Comparison of ENCODE assay signal across 9 cellular contexts in the genomic region with DNA sequence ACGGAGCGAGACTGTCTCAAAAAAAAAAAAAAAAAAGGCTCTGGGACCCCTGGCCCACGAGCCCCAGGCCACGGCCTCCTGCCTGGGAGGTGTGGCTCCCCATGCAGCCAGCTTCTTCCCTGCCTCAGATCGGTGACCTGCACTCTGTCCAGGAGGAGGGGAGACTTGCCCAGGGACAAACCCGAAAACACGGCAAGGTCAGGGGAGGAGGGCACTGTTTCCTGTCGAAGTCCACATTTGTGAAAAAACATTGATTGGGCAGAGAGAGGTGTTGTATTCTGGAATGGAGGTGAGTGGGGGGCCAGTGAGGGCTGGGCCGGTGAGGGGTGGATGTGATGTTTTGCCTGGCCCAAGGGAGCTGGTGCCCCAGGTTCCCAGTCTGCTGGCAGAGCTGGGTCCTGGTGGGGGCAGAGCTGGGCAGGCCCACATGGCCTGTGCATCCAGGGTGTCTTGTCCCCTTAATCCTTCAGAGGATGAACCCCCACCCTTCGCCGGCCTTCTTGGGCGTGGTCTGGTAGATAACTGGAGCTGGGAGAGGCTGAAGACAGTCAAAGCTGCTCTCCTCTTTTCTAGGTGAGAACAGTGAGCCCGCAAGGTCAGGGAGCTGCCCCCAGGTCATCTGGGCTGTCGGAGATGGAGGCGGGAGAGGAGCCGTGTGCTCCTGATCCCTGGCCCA. TPM values are rescaled to one million over a fixed set of nuclear protein-coding genes. Genes with fewer than 3 reads are reported as not detected.
DNase-seq lines count a peak whose midpoint lies in the region; TF ChIP-seq lines count a peak whose summit lies in the region.
"Had no signal": no experiment of that assay in that cellular context is flagged by ENCODE, and none has a peak within 500 bp of the region (broad histone marks: within the 10 kb centered on the region; RNA-seq: fewer than 3 reads in every experiment).

No MANE protein-coding gene starts in this region.

- intact Hi-C loops in breast epithelium (cut with DNase I; ENCODE audit: low total_unique reads) (loop anchor here (5.0 kb wide), 1 partner anchor 185 kb away; a partner anchor contains a TSS), mammary epithelial cell (cut with micrococcal nuclease) (no loop called here), esophagus squamous epithelium (cut with DNase I) (no loop called here), vagina (cut with DNase I) (no loop called here)

- BruUV-seq in mammary epithelial cell (replicated peaks; lab: Mats Ljungman, UMichigan): no TSS peak

- dilution Hi-C loops in mammary epithelial cell (cut with HindIII; ENCODE audit: low sequenced_read_pairs): no loop called here

- TF ChIP-seq POLR2A in breast epithelium (IDR thresholded peaks at IDR 0.05) (no peak), esophagus squamous epithelium (IDR thresholded peaks at IDR 0.05) (no peak), vagina (IDR thresholded peaks at IDR 0.05) (no peak)

- no peaks in the 10 kb centered on the region for H3K79me2 ChIP-seq in mammary epithelial cell (ENCODE audit: insufficient read depth, low read length)
- H3K79me2 ChIP-seq in osteoblast (ENCODE audit: insufficient read depth, low read length): no peaks in the 10 kb centered on the region

- WGBS in mammary epithelial cell (ENCODE audit: low coverage, missing lambda C conversion rate): 86% methylated on average over 14 of the region's 16 CpGs
- 69 to 71% methylated on average over 7 to 10 of the region's 16 CpGs for WGBS in esophagus squamous epithelium, 2 donors

- no peak overlapping the region for H2AFZ ChIP-seq in mammary epithelial cell (ENCODE audit: low read depth, low read length)
- peak overlapping the region; percentile 89 for H2AFZ ChIP-seq in osteoblast (ENCODE audit: low read length)

- H3K9ac ChIP-seq in mammary epithelial cell (ENCODE audit: insufficient read depth, low read length): no peak overlapping the region

- H4K20me1 ChIP-seq in mammary epithelial cell (ENCODE audit: insufficient read depth, low read length) (no peaks in the 10 kb centered on the region), osteoblast (ENCODE audit: insufficient read depth, low read length) (no peaks in the 10 kb centered on the region)

- peaks cover 12 to 15% of the 10 kb centered on the region in 2 donors for H3K4me1 ChIP-seq in breast epithelium
- peaks cover 47% of the 10 kb centered on the region for H3K4me1 ChIP-seq in mammary epithelial cell (ENCODE audit: insufficient read depth, low read length)
- peaks cover 52 to 85% (median 69%) of the 10 kb centered on the region in 3 donors for H3K4me1 ChIP-seq in esophagus squamous epithelium
- peaks cover 30% of the 10 kb centered on the region for H3K4me1 ChIP-seq in osteoblast (ENCODE audit: insufficient read depth, low read length)
- peaks cover 73% of the 10 kb centered on the region for H3K4me1 ChIP-seq in vagina

- no peaks in the 10 kb centered on the region for H3K27me3 ChIP-seq in breast epithelium
- H3K27me3 ChIP-seq in mammary epithelial cell (ENCODE audit: insufficient read depth, low read length): no peaks in the 10 kb centered on the region
- H3K27me3 ChIP-seq in esophagus squamous epithelium: no peaks in the 10 kb centered on the region
- H3K27me3 ChIP-seq in osteoblast (ENCODE audit: insufficient read depth, low read length): no peaks in the 10 kb centered on the region
- no peaks in the 10 kb centered on the region for H3K27me3 ChIP-seq in vagina

- H3K4me2 ChIP-seq in mammary epithelial cell (ENCODE audit: insufficient read depth, low read depth, low read length) (no peak overlapping the region), osteoblast (ENCODE audit: insufficient read depth, low read length) (peak overlapping the region; percentile 81)

- peak overlapping the region; percentile 78 to 94 for H3K27ac ChIP-seq in breast epithelium
- H3K27ac ChIP-seq in mammary epithelial cell (ENCODE audit: insufficient read depth, low read depth, low read length): no peak overlapping the region
- peak overlapping the region; percentile 72 to 93 (median 90) for H3K27ac ChIP-seq in esophagus squamous epithelium
- peak overlapping the region; percentile 95 for H3K27ac ChIP-seq in osteoblast (ENCODE audit: low read depth, low read length)
- peak overlapping the region; percentile 97 for H3K27ac ChIP-seq in vagina

- CTCF ChIA-PET in mammary epithelial cell (lab: Charles Lee; ENCODE audit: low non-redundant PET): no interaction called here

- DNase-seq in breast epithelium (ENCODE audit: low spot score in 2 of 2) (no peak), mammary epithelial cell (no peak), esophagus squamous epithelium (lab: John Stamatoyannopoulos, UW) (no peak), osteoblast (ENCODE audit: insufficient read length, low spot score, missing footprints) (no peak), vagina (ENCODE audit: extremely low spot score in 2 of 2) (no peak), MV-4-11 (lab: John Stamatoyannopoulos, UW) (no peak), NCI-H526 treated with DMSO at 0.1 percent for 48 hours (lab: John Stamatoyannopoulos, UW) (no peak), SW 1271 (lab: John Stamatoyannopoulos, UW) (no peak)
- DNase-seq: NCI-H69 had no signal

- peak overlapping the region in 2 of 3 donors; percentile 24 to 48 for H3K4me3 ChIP-seq in breast epithelium
- H3K4me3 ChIP-seq in mammary epithelial cell (replicated peaks in 1 of 3; ENCODE audit: insufficient read depth in 1 of 3, low read depth in 2 of 3, low read length in 3 of 3): no peak overlapping the region
- peak overlapping the region in 2 of 4 donors; percentile 9 to 44 for H3K4me3 ChIP-seq in esophagus squamous epithelium
- H3K4me3 ChIP-seq in osteoblast (ENCODE audit: insufficient read depth, low read length): peak overlapping the region; percentile 64
- H3K4me3 ChIP-seq in vagina: peak overlapping the region; percentile 25 to 38

- TF ChIP-seq CTCF in breast epithelium (IDR thresholded peaks at IDR 0.05) (no peak), mammary epithelial cell (conservative IDR thresholded peaks at IDR 0.05 in 1 of 2, IDR thresholded peaks at IDR 0.05 in 1 of 2; ENCODE audit: extremely low read depth in 1 of 2, insufficient read depth in 1 of 2, low read depth in 1 of 2, low read length in 2 of 2) (no peak), esophagus squamous epithelium (IDR thresholded peaks at IDR 0.05) (no peak), osteoblast (IDR thresholded peaks at IDR 0.05; ENCODE audit: extremely low read depth, low read depth, low read length) (no peak), vagina (IDR thresholded peaks at IDR 0.05) (no peak)

- in situ Hi-C loops in mammary epithelial cell (cut with MboI; ENCODE audit: low sequenced_read_pairs in 2 of 2): no loop called here

- H3K9me3 ChIP-seq in breast epithelium (no peaks in the 10 kb centered on the region), mammary epithelial cell (replicated peaks; ENCODE audit: insufficient read depth, low read length) (no peaks in the 10 kb centered on the region), esophagus squamous epithelium (no peaks in the 10 kb centered on the region), osteoblast (ENCODE audit: low read depth, low read length) (no peaks in the 10 kb centered on the region), vagina (no peaks in the 10 kb centered on the region)

- H3K36me3 ChIP-seq in breast epithelium (no peaks in the 10 kb centered on the region), mammary epithelial cell (ENCODE audit: insufficient read depth, low read length) (no peaks in the 10 kb centered on the region), esophagus squamous epithelium (no peaks in the 10 kb centered on the region), osteoblast (ENCODE audit: insufficient read depth, low read length) (no peaks in the 10 kb centered on the region), vagina (no peaks in the 10 kb centered on the region)

RNA-seq across cellular contexts. Expression of a gene that starts 12.4 kb away (rescaled TPM):
- total RNA-seq in breast epithelium: 10 to 100 TPM; 28.6 to 33.1 (median 29.9) TPM
- 10 to 100 TPM; 13.5 to 70.9 TPM for total RNA-seq in mammary epithelial cell
- polyA plus RNA-seq in mammary epithelial cell: 11.8 TPM
- 5.4 TPM for polyA minus RNA-seq in mammary epithelial cell
- total RNA-seq in esophagus squamous epithelium: 10 to 100 TPM in 3 of 4 donors, 1 to 10 TPM in 1; 8.6 to 22.5 (median 18.1) TPM
- 18.6 and 25.3 TPM in 2 replicates for total RNA-seq in osteoblast
- 92.3 TPM for total RNA-seq in vagina

RNA-seq across cellular contexts. Expression of a gene that starts 21.2 kb away (rescaled TPM):
- total RNA-seq in breast epithelium (10 to 100 TPM; 22.1 to 33.8 (median 26.7) TPM), mammary epithelial cell (10 to 100 TPM; 27.2 to 47.8 TPM), esophagus squamous epithelium (10 to 100 TPM; 18.2 to 38.8 (median 25.2) TPM), osteoblast (48.9 TPM in 2 replicates), vagina (53.8 TPM)
- polyA plus RNA-seq in mammary epithelial cell: 10.5 TPM
- 34.8 TPM for polyA minus RNA-seq in mammary epithelial cell

Comparison
In these comparisons a context has a peak if more than half of its experiments do, and no peak if none do; other contexts are left out.
1. H3K4me3 ChIP-seq: peak in breast epithelium (2 of 3), osteoblast (single experiment) and vagina (2 of 2); none in mammary epithelial cell (0 of 3).